In the genomic region with DNA sequence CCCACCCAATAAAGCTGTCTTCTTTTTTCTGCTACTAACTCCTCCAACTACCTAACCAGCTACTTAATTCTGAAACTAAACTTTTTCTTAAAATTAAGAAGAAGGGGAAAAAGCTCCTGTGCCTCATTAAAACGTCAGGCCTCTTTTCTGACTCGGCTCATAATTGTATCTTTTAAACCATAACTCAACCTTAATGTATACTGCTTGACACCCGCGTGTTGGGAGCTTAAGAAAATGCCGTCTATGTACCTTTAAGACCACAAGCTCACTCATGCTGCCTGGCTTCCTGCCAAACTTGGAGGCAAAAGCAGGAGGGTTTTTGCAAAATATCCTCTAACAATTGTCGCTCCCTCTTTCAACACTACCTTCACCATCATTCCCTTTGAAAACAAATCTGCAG, we compare ENCODE assay signal across 1 cellular context.
TF ChIP-seq lines count a peak whose summit lies in the region.

No MANE protein-coding gene starts in this region.

TF ChIP-seq in K562, 482 proteins besides CTCF, POLR2A, EP300 and RAD21 (continued from another document and continues in another):
- TF ChIP-seq, protein P1, sequence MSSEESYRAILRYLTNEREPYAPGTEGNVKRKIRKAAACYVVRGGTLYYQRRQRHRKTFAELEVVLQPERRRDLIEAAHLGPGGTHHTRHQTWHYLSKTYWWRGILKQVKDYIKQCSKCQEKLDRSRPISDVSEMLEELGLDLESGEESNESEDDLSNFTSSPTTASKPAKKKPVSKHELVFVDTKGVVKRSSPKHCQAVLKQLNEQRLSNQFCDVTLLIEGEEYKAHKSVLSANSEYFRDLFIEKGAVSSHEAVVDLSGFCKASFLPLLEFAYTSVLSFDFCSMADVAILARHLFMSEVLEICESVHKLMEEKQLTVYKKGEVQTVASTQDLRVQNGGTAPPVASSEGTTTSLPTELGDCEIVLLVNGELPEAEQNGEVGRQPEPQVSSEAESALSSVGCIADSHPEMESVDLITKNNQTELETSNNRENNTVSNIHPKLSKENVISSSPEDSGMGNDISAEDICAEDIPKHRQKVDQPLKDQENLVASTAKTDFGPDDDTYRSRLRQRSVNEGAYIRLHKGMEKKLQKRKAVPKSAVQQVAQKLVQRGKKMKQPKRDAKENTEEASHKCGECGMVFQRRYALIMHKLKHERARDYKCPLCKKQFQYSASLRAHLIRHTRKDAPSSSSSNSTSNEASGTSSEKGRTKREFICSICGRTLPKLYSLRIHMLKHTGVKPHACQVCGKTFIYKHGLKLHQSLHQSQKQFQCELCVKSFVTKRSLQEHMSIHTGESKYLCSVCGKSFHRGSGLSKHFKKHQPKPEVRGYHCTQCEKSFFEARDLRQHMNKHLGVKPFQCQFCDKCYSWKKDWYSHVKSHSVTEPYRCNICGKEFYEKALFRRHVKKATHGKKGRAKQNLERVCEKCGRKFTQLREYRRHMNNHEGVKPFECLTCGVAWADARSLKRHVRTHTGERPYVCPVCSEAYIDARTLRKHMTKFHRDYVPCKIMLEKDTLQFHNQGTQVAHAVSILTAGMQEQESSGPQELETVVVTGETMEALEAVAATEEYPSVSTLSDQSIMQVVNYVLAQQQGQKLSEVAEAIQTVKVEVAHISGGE (CRISPR knock-in tag; IDR thresholded peaks at IDR 0.05) = no peak
- TF ChIP-seq ETV6 (IDR thresholded peaks at IDR 0.05; ENCODE audit: borderline replicate concordance in 1 of 2, low read depth in 2 of 2, low read length in 1 of 2) = no peak
- TF ChIP-seq ETV6 (CRISPR knock-in tag; IDR thresholded peaks at IDR 0.05; ENCODE audit: borderline replicate concordance) = no peak
- peak; percentile 100 for TF ChIP-seq NFIC (IDR thresholded peaks at IDR 0.05)
- no peak for TF ChIP-seq HDAC2 (IDR thresholded peaks at IDR 0.05)
- no peak for TF ChIP-seq GTF2F1 (IDR thresholded peaks at IDR 0.05; ENCODE audit: low read depth, low read length)
- peak; percentile 93 for TF ChIP-seq C11orf30 (IDR thresholded peaks at IDR 0.05; ENCODE audit: low read depth)
- TF ChIP-seq ARID1B (IDR thresholded peaks at IDR 0.05) = peak; percentile 52
- peak in 1 of 2 experiments; percentile 46; a peak in 1 of 3 replicates for TF ChIP-seq CBX3 (IDR thresholded peaks at IDR 0.05; ENCODE audit: borderline replicate concordance in 1 of 2, low read length in 2 of 2)
- TF ChIP-seq, protein P2, sequence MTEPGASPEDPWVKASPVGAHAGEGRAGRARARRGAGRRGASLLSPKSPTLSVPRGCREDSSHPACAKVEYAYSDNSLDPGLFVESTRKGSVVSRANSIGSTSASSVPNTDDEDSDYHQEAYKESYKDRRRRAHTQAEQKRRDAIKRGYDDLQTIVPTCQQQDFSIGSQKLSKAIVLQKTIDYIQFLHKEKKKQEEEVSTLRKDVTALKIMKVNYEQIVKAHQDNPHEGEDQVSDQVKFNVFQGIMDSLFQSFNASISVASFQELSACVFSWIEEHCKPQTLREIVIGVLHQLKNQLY (CRISPR knock-in tag; conservative IDR thresholded peaks at IDR 0.05) = no peak
- no peak for TF ChIP-seq DACH1 (IDR thresholded peaks at IDR 0.05; ENCODE audit: partially characterized antibody)
- no peak for TF ChIP-seq ZC3H11A (IDR thresholded peaks at IDR 0.05; ENCODE audit: low read depth, low read length)
- TF ChIP-seq SMAD4 (CRISPR knock-in tag; conservative IDR thresholded peaks at IDR 0.05) = no peak
- 0 out of 2 replicates have a peak, but pooled peaks have one; percentile 48 for TF ChIP-seq SMARCE1 (IDR thresholded peaks at IDR 0.05)
- no peak for TF ChIP-seq FOXA1 (IDR thresholded peaks at IDR 0.05; ENCODE audit: borderline replicate concordance)
- TF ChIP-seq NFYB (IDR thresholded peaks at IDR 0.05; ENCODE audit: extremely low read depth, insufficient read length) = no peak
- no peak for TF ChIP-seq MYC (IDR thresholded peaks at IDR 0.05; ENCODE audit: low read depth, low read length)
- no peak for TF ChIP-seq MYC (CRISPR knock-in tag; IDR thresholded peaks at IDR 0.05; ENCODE audit: borderline replicate concordance, low read depth)
- TF ChIP-seq, protein P3, sequence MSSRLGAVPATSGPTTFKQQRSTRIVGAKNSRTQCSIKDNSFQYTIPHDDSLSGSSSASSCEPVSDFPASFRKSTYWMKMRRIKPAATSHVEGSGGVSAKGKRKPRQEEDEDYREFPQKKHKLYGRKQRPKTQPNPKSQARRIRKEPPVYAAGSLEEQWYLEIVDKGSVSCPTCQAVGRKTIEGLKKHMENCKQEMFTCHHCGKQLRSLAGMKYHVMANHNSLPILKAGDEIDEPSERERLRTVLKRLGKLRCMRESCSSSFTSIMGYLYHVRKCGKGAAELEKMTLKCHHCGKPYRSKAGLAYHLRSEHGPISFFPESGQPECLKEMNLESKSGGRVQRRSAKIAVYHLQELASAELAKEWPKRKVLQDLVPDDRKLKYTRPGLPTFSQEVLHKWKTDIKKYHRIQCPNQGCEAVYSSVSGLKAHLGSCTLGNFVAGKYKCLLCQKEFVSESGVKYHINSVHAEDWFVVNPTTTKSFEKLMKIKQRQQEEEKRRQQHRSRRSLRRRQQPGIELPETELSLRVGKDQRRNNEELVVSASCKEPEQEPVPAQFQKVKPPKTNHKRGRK (tag; IDR thresholded peaks at IDR 0.05) = 0 out of 2 replicates have a peak, but pooled peaks have one; percentile 10
- peak; percentile 40; the same call in 1 of the 2 replicates for TF ChIP-seq CXXC5 (CRISPR knock-in tag; IDR thresholded peaks at IDR 0.05)
- TF ChIP-seq MAFK (IDR thresholded peaks at IDR 0.05; ENCODE audit: low read length) = peak; percentile 69; the same call in 1 of the 2 replicates
- TF ChIP-seq BRD9 (IDR thresholded peaks at IDR 0.05; ENCODE audit: low read depth, partially characterized antibody) = no peak
- peak; percentile 45; the same call in 1 of the 2 replicates for TF ChIP-seq POLR2AphosphoS5 (IDR thresholded peaks at IDR 0.05; ENCODE audit: control insufficient read depth, insufficient read depth, low read depth, low read length)
- TF ChIP-seq TBP (optimal IDR thresholded peaks at IDR 0.05; ENCODE audit: low read depth, low read length) = peak; percentile 8
- no peak for TF ChIP-seq HNRNPK (IDR thresholded peaks at IDR 0.05; ENCODE audit: low read depth, low read length, poor library complexity, severe bottlenecking)
- no peak for TF ChIP-seq ZNF584 (CRISPR knock-in tag; IDR thresholded peaks at IDR 0.05; ENCODE audit: low read depth)
- TF ChIP-seq LARP7 (IDR thresholded peaks at IDR 0.05) = no peak
- TF ChIP-seq FOXK1 (CRISPR knock-in tag; IDR thresholded peaks at IDR 0.05; ENCODE audit: borderline replicate concordance) = no peak
- no peak for TF ChIP-seq MTA2 (IDR thresholded peaks at IDR 0.05; ENCODE audit: low read depth)
- TF ChIP-seq EGR1 (conservative IDR thresholded peaks at IDR 0.05) = no peak
- TF ChIP-seq NCOA4 (IDR thresholded peaks at IDR 0.05; ENCODE audit: partially characterized antibody) = no peak
- no peak for TF ChIP-seq SP2 (IDR thresholded peaks at IDR 0.05; ENCODE audit: extremely low read depth, low read depth, low read length, poor library complexity, severe bottlenecking)
- peak; percentile 91 for TF ChIP-seq SMAD1 (IDR thresholded peaks at IDR 0.05; ENCODE audit: low read depth, low read length, partially characterized antibody)
- TF ChIP-seq KLF1 (tag; IDR thresholded peaks at IDR 0.05) = no peak
- TF ChIP-seq BRCA1 (IDR thresholded peaks at IDR 0.05) = no peak
- TF ChIP-seq BRCA1 (CRISPR knock-in tag; IDR thresholded peaks at IDR 0.05) = no peak
- no peak for TF ChIP-seq EWSR1 (IDR thresholded peaks at IDR 0.05; ENCODE audit: borderline replicate concordance, low read depth, partially characterized antibody)
- no peak for TF ChIP-seq MYNN (IDR thresholded peaks at IDR 0.05)
- no peak for TF ChIP-seq MYNN (CRISPR knock-in tag; IDR thresholded peaks at IDR 0.05)
- no peak for TF ChIP-seq POU5F1 (IDR thresholded peaks at IDR 0.05; ENCODE audit: borderline replicate concordance, low read depth, low read length, partially characterized antibody)
- TF ChIP-seq L3MBTL2 (IDR thresholded peaks at IDR 0.05) = peak; percentile 49; the same call in 1 of the 2 replicates
- TF ChIP-seq, protein P4, sequence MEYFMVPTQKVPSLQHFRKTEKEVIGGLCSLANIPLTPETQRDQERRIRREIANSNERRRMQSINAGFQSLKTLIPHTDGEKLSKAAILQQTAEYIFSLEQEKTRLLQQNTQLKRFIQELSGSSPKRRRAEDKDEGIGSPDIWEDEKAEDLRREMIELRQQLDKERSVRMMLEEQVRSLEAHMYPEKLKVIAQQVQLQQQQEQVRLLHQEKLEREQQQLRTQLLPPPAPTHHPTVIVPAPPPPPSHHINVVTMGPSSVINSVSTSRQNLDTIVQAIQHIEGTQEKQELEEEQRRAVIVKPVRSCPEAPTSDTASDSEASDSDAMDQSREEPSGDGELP (CRISPR knock-in tag; IDR thresholded peaks at IDR 0.05; ENCODE audit: borderline replicate concordance) = no peak
- TF ChIP-seq SAFB (IDR thresholded peaks at IDR 0.05; ENCODE audit: borderline replicate concordance, low read depth, low read length) = no peak
- TF ChIP-seq, protein P5, sequence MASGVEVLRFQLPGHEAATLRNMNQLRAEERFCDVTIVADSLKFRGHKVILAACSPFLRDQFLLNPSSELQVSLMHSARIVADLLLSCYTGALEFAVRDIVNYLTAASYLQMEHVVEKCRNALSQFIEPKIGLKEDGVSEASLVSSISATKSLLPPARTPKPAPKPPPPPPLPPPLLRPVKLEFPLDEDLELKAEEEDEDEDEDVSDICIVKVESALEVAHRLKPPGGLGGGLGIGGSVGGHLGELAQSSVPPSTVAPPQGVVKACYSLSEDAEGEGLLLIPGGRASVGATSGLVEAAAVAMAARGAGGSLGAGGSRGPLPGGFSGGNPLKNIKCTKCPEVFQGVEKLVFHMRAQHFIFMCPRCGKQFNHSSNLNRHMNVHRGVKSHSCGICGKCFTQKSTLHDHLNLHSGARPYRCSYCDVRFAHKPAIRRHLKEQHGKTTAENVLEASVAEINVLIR (CRISPR knock-in tag; IDR thresholded peaks at IDR 0.05) = no peak
- no peak for TF ChIP-seq TAL1 (IDR thresholded peaks at IDR 0.05)
- TF ChIP-seq, protein P6, sequence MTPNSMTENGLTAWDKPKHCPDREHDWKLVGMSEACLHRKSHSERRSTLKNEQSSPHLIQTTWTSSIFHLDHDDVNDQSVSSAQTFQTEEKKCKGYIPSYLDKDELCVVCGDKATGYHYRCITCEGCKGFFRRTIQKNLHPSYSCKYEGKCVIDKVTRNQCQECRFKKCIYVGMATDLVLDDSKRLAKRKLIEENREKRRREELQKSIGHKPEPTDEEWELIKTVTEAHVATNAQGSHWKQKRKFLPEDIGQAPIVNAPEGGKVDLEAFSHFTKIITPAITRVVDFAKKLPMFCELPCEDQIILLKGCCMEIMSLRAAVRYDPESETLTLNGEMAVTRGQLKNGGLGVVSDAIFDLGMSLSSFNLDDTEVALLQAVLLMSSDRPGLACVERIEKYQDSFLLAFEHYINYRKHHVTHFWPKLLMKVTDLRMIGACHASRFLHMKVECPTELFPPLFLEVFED (CRISPR knock-in tag; conservative IDR thresholded peaks at IDR 0.05) = no peak
- TF ChIP-seq NFATC3 (IDR thresholded peaks at IDR 0.05) = no peak
- TF ChIP-seq HDGF (IDR thresholded peaks at IDR 0.05) = no peak
- TF ChIP-seq, protein P7, sequence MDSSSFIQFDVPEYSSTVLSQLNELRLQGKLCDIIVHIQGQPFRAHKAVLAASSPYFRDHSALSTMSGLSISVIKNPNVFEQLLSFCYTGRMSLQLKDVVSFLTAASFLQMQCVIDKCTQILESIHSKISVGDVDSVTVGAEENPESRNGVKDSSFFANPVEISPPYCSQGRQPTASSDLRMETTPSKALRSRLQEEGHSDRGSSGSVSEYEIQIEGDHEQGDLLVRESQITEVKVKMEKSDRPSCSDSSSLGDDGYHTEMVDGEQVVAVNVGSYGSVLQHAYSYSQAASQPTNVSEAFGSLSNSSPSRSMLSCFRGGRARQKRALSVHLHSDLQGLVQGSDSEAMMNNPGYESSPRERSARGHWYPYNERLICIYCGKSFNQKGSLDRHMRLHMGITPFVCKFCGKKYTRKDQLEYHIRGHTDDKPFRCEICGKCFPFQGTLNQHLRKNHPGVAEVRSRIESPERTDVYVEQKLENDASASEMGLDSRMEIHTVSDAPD (CRISPR knock-in tag; IDR thresholded peaks at IDR 0.05) = no peak
- TF ChIP-seq MAFF (IDR thresholded peaks at IDR 0.05; ENCODE audit: low read length) = peak; percentile 78
- no peak for TF ChIP-seq BHLHE40 (IDR thresholded peaks at IDR 0.05; ENCODE audit: low read length)
- no peak for TF ChIP-seq ZNF717 (CRISPR knock-in tag; IDR thresholded peaks at IDR 0.05)
- TF ChIP-seq, protein P8, sequence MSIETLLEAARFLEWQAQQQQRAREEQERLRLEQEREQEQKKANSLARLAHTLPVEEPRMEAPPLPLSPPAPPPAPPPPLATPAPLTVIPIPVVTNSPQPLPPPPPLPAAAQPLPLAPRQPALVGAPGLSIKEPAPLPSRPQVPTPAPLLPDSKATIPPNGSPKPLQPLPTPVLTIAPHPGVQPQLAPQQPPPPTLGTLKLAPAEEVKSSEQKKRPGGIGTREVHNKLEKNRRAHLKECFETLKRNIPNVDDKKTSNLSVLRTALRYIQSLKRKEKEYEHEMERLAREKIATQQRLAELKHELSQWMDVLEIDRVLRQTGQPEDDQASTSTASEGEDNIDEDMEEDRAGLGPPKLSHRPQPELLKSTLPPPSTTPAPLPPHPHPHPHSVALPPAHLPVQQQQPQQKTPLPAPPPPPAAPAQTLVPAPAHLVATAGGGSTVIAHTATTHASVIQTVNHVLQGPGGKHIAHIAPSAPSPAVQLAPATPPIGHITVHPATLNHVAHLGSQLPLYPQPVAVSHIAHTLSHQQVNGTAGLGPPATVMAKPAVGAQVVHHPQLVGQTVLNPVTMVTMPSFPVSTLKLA (conservative IDR thresholded peaks at IDR 0.05) = peak in 1 of 2 experiments; percentile 42; a peak in 1 of 4 replicates
- TF ChIP-seq MAFG (tag; conservative IDR thresholded peaks at IDR 0.05) = peak; percentile 75
- no peak for TF ChIP-seq ZNF3 (CRISPR knock-in tag; IDR thresholded peaks at IDR 0.05)
